Comparison of ENCODE assay signal across 13 cellular contexts in genomic region chr6:47698342-47698787, GRCh38. TPM values are rescaled to one million over a fixed set of nuclear protein-coding genes. Genes with fewer than 3 reads are reported as not detected.
DNase-seq lines count a peak whose midpoint lies in the region; ATAC-seq and TF ChIP-seq lines count a peak whose summit lies in the region.
"Had no signal": no experiment of that assay in that cellular context is flagged by ENCODE, and none has a peak within 500 bp of the region (broad histone marks: within the 10 kb centered on the region; RNA-seq: fewer than 3 reads in every experiment).

Gene ADGRF4, plus strand, starts transcription at chr6:47698580. Its CDS starts 8,666 bp downstream, at chr6:47707246.

- H3K4me1 Mint-ChIP-seq in Caco-2 (ENCODE audit: low read depth, unreplicated experiment) (peaks cover 38% of the 10 kb centered on the region), mesothelial cell of epicardium (peaks cover 24% of the 10 kb centered on the region)
- H3K4me1 Mint-ChIP-seq: activated naive CD4-positive, alpha-beta T cell treated with anti-CD3 and anti-CD28 coated beads, Interleukin-2, amount 50 U/mL, for 24 hours had no signal

- no peaks in the 10 kb centered on the region for H3K9me3 ChIP-seq in Caco-2

- H3K27ac Mint-ChIP-seq in Caco-2 (ENCODE audit: unreplicated experiment), result peak within 1 kb of the TSS; percentile 98
- peak within 1 kb of the TSS; percentile 59 for H3K27ac Mint-ChIP-seq in mesothelial cell of epicardium
- H3K27ac Mint-ChIP-seq: activated naive CD4-positive, alpha-beta T cell treated with anti-CD3 and anti-CD28 coated beads, Interleukin-2, amount 50 U/mL, for 24 hours had no signal

- H3K27me3 Mint-ChIP-seq in Caco-2 (ENCODE audit: insufficient read depth, unreplicated experiment) (no peaks in the 10 kb centered on the region), mesothelial cell of epicardium (ENCODE audit: low read depth) (no peaks in the 10 kb centered on the region)

- H3K4me1 ChIP-seq in Caco-2, result peaks cover 42% of the 10 kb centered on the region

- ATAC-seq in left lobe of liver, result no peak

- intact Hi-C loops in Caco-2 (cut with micrococcal nuclease; ENCODE audit: unreplicated experiment), result loop anchor here (1.0 to 2.0 kb wide), 4 partner anchors 28 to 64 kb away; no protein-coding TSS in a partner anchor

- no TSS peak for BruUV-seq in Caco-2 (replicated peaks; lab: Mats Ljungman, UMichigan)

- TF ChIP-seq CTCF in Caco-2 (IDR thresholded peaks at IDR 0.05; ENCODE audit: insufficient read depth in 1 of 2, low read depth in 1 of 2, low read length in 1 of 2, severe bottlenecking in 1 of 2, unreplicated experiment in 1 of 2) (no peak), mesothelial cell of epicardium (IDR thresholded peaks at IDR 0.05; ENCODE audit: unreplicated experiment) (no peak)

- H3K27me3 ChIP-seq in Caco-2 (replicated peaks; ENCODE audit: control insufficient read depth, insufficient read depth, low read length), result no peaks in the 10 kb centered on the region

- peak within 1 kb of the TSS; percentile 21 for H3K4me3 ChIP-seq in Caco-2 (ENCODE audit: low read depth, low read length)

- H3K36me3 Mint-ChIP-seq in Caco-2 (ENCODE audit: insufficient read depth, unreplicated experiment) (peaks cover 6% of the 10 kb centered on the region), mesothelial cell of epicardium (no peaks in the 10 kb centered on the region)
- H3K36me3 Mint-ChIP-seq: activated naive CD4-positive, alpha-beta T cell treated with anti-CD3 and anti-CD28 coated beads, Interleukin-2, amount 50 U/mL, for 24 hours had no signal

- CTCF ChIA-PET in Caco-2 (lab: Charles Lee), result interaction anchor here (0.9 kb wide), 1 partner anchor 67 kb away, joined by 4 read pairs; no protein-coding TSS in a partner anchor

- DNase-seq in Caco-2 (peak; percentile 80 to 85), HS-5 (ENCODE audit: low read depth) (peak; percentile 75), astrocyte of the hippocampus (ENCODE audit: low read depth, low spot score) (peak; percentile 17), mesothelial cell of epicardium (ENCODE audit: low spot score in 2 of 2, unreplicated experiment in 2 of 2) (no peak), left lobe of liver (ENCODE audit: low spot score) (no peak), COR-L47 (lab: John Stamatoyannopoulos, UW) (no peak), SK-N-DZ (ENCODE audit: low spot score) (no peak), NCI-H146 (lab: John Stamatoyannopoulos, UW) (no peak)
- DNase-seq: DMS79 treated with DMSO at 0.1 percent for 48 hours, NCI-H187, T-helper 9 cell had no signal

- H3K9me3 Mint-ChIP-seq in Caco-2 (ENCODE audit: unreplicated experiment) (no peaks in the 10 kb centered on the region), mesothelial cell of epicardium (no peaks in the 10 kb centered on the region)
- H3K9me3 Mint-ChIP-seq: activated naive CD4-positive, alpha-beta T cell treated with anti-CD3 and anti-CD28 coated beads, Interleukin-2, amount 50 U/mL, for 24 hours had no signal

- H3K4me3 Mint-ChIP-seq in Caco-2 (ENCODE audit: unreplicated experiment), result peak within 1 kb of the TSS; percentile 80
- H3K4me3 Mint-ChIP-seq in mesothelial cell of epicardium, result no peak within 1 kb of the TSS
- H3K4me3 Mint-ChIP-seq: activated naive CD4-positive, alpha-beta T cell treated with anti-CD3 and anti-CD28 coated beads, Interleukin-2, amount 50 U/mL, for 24 hours had no signal

- POLR2A ChIA-PET in Caco-2 (lab: Charles Lee), result interaction anchor here (0.7 to 0.8 kb wide), 2 partner anchors 33 to 42 kb away, joined by 4 to 10 read pairs; no protein-coding TSS in a partner anchor

- H3K36me3 ChIP-seq in Caco-2 (ENCODE audit: control insufficient read depth, insufficient read depth, low read length), result no peaks in the 10 kb centered on the region

RNA-seq across cellular contexts. Expression of gene ADGRF4, which starts in this region (rescaled TPM):
- 10.6 and 11.2 TPM in 2 replicates for total RNA-seq in Caco-2 (2022)
- 1.1 to 1.3 TPM (median 1.2 TPM) in 3 replicates for total RNA-seq in mesothelial cell of epicardium
- not detected for total RNA-seq in left lobe of liver
- not detected in 2 replicates for polyA plus RNA-seq in SK-N-DZ (2014; cell fraction: cytosol; rRNA removed)
- polyA plus RNA-seq in SK-N-DZ (2014; cell fraction: nucleus; rRNA removed), result not detected in 2 replicates
- polyA plus RNA-seq: neural cell had no signal

Comparison
In these comparisons a context has a peak if more than half of its experiments do, and no peak if none do; other contexts are left out.
1. DNase-seq: peak in Caco-2 (2 of 2), HS-5 (single experiment) and astrocyte of the hippocampus (single experiment); none in mesothelial cell of epicardium (0 of 2), left lobe of liver (single experiment), COR-L47 (single experiment), SK-N-DZ (single experiment) and NCI-H146 (single experiment).